Comparison of ENCODE assay signal across 8 cellular contexts in the genomic region with DNA sequence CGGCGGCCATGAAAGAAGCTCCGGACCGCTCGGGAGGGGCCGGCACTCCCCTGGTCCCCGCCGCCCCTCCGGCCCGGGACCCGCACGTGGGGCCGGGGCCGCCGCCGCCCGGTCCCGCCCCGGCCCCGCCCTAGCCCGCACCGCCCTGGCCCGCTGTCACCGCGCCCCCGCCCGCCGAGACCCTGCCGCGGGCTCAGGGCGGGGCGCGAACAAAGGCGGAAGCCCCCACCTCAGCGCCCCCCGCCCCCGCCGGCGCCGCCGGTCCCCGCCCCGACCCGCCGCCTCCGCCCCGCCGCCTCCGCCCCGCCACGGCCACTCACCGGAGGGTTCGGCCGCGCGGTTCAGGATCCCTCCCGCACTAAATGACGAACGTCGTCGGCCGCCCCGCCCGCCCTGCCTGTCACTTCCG. TPM values are rescaled to one million over a fixed set of nuclear protein-coding genes. Genes with fewer than 3 reads are reported as not detected.
DNase-seq lines count a peak whose midpoint lies in the region; ATAC-seq, FAIRE-seq and TF ChIP-seq lines count a peak whose summit lies in the region.

Gene ARHGDIA, minus strand, starts transcription at position 360 of the 409 bp plus-strand sequence. CDS start 1,407 bp downstream, outside the sequence.

- H3K9ac ChIP-seq in GM12878 (ENCODE audit: control insufficient read depth, insufficient read depth, low read length) (peak within 1 kb of the TSS; percentile 97), kidney (ENCODE audit: low read length in 2 of 2) (peak within 1 kb of the TSS; percentile 88 to 92)

- peak within 1 kb of the TSS; percentile 93 for H3K27ac Mint-ChIP-seq in activated CD8-positive, alpha-beta memory T cell treated with anti-CD3 and anti-CD28 coated beads, Interleukin-2, amount 10 ng/mL, durations not matched to agents 7 days and 5 days
- peak within 1 kb of the TSS; percentile 98 for H3K27ac Mint-ChIP-seq in stimulated activated naive CD8-positive, alpha-beta T cell treated with anti-CD3 and anti-CD28 coated beads, Interleukin-15, amount 100 ng/mL, for 72 hours

- H3K9me3 ChIP-seq in GM12878 (replicated peaks; ENCODE audit: control insufficient read depth, insufficient read depth, low read length) = no peaks in the 10 kb centered on the region
- no peaks in the 10 kb centered on the region for H3K9me3 ChIP-seq in kidney (ENCODE audit: control insufficient read depth in 1 of 2, low read length in 2 of 2)

- DNase-seq in activated CD8-positive, alpha-beta memory T cell treated with anti-CD3 and anti-CD28 coated beads, Interleukin-2, amount 10 ng/mL, durations not matched to agents 7 days and 5 days = no peak
- DNase-seq in activated CD8-positive, alpha-beta memory T cell treated with anti-CD3 and anti-CD28 coated beads, Interleukin-2, amount 50 U/mL, for 4 hours = no peak
- no peak for DNase-seq in GM12878 (ENCODE audit: low read depth, low spot score)
- no peak for DNase-seq in kidney
- DNase-seq in stimulated activated naive CD8-positive, alpha-beta T cell treated with anti-CD3 and anti-CD28 coated beads, Interleukin-15, amount 100 ng/mL, for 72 hours = no peak
- no peak for DNase-seq in kidney tubule cell (ENCODE audit: low spot score)

- no peak for TF ChIP-seq RAD21 in GM12878 (IDR thresholded peaks at IDR 0.05; ENCODE audit: insufficient read depth, low read depth, low read length)

- peak within 1 kb of the TSS; percentile 98 for H3K27ac ChIP-seq in GM12878 (ENCODE audit: control insufficient read depth, insufficient read depth)
- H3K27ac ChIP-seq in kidney (ENCODE audit: low read depth in 2 of 2, low read length in 2 of 2) = peak within 1 kb of the TSS; percentile 98 to 99

- no peaks in the 10 kb centered on the region for H3K9me3 Mint-ChIP-seq in activated CD8-positive, alpha-beta memory T cell treated with anti-CD3 and anti-CD28 coated beads, Interleukin-2, amount 10 ng/mL, durations not matched to agents 7 days and 5 days (ENCODE audit: low read depth)
- no peaks in the 10 kb centered on the region for H3K9me3 Mint-ChIP-seq in stimulated activated naive CD8-positive, alpha-beta T cell treated with anti-CD3 and anti-CD28 coated beads, Interleukin-15, amount 100 ng/mL, for 72 hours

- 0 out of 2 replicates have a peak, but pooled peaks cover 3% of the 10 kb centered on the region for H4K20me1 ChIP-seq in GM12878 (ENCODE audit: control insufficient read depth, insufficient read depth)

- peak within 1 kb of the TSS; percentile 69 for H2AFZ ChIP-seq in GM12878 (ENCODE audit: control insufficient read depth, low read depth, low read length)

- SMC1A ChIA-PET in GM12878 (lab: Charles Lee; ENCODE audit: uncharacterized antibody, unreplicated experiment) = no interaction called here

- peak within 1 kb of the TSS; percentile 96 for H3K4me2 ChIP-seq in GM12878 (ENCODE audit: control insufficient read depth, insufficient read depth)

- POLR2A ChIA-PET in GM12878 (lab: Charles Lee) = interaction anchor here (1.1 to 3.5 kb wide), 4 partner anchors 9 to 46 kb away, joined by 3 to 26 read pairs (median 6); partner anchors contain the start of genes ALYREF, ANAPC11, MCRIP1 and PPP1R27

- TF ChIP-seq EP300 in GM12878 (IDR thresholded peaks at IDR 0.05; ENCODE audit: borderline replicate concordance in 1 of 2, control insufficient read depth in 1 of 2, low read depth in 2 of 2, low read length in 2 of 2) = no peak

- no peaks in the 10 kb centered on the region for H3K27me3 ChIP-seq in GM12878 (replicated peaks in 1 of 2; ENCODE audit: control insufficient read depth in 2 of 2, insufficient read depth in 2 of 2, low read length in 1 of 2)

- peaks cover 22% of the 10 kb centered on the region for H3K36me3 Mint-ChIP-seq in activated CD8-positive, alpha-beta memory T cell treated with anti-CD3 and anti-CD28 coated beads, Interleukin-2, amount 10 ng/mL, durations not matched to agents 7 days and 5 days

- CTCF ChIA-PET in activated CD8-positive, alpha-beta memory T cell treated with anti-CD3 and anti-CD28 coated beads, Interleukin-2, amount 10 ng/mL, durations not matched to agents 7 days and 5 days (lab: Charles Lee) = interaction anchor here (0.7 to 3.4 kb wide), 6 partner anchors 10 to 152 kb away, joined by 3 to 16 read pairs (median 6); partner anchors contain the start of genes ALYREF, ANAPC11, CENPX and LRRC45
- CTCF ChIA-PET in GM12878 (lab: Yijun Ruan, JAX) = interaction anchor here (1.1 to 2.4 kb wide), 3 partner anchors 10 to 150 kb away, joined by 5 to 9 read pairs (median 7); partner anchors contain the start of gene P4HB

- peaks cover 40% of the 10 kb centered on the region for H3K4me1 Mint-ChIP-seq in activated CD8-positive, alpha-beta memory T cell treated with anti-CD3 and anti-CD28 coated beads, Interleukin-2, amount 10 ng/mL, durations not matched to agents 7 days and 5 days
- peaks cover 70% of the 10 kb centered on the region for H3K4me1 Mint-ChIP-seq in stimulated activated naive CD8-positive, alpha-beta T cell treated with anti-CD3 and anti-CD28 coated beads, Interleukin-15, amount 100 ng/mL, for 72 hours

- no peaks in the 10 kb centered on the region for H3K27me3 Mint-ChIP-seq in activated CD8-positive, alpha-beta memory T cell treated with anti-CD3 and anti-CD28 coated beads, Interleukin-2, amount 10 ng/mL, durations not matched to agents 7 days and 5 days
- no peaks in the 10 kb centered on the region for H3K27me3 Mint-ChIP-seq in stimulated activated naive CD8-positive, alpha-beta T cell treated with anti-CD3 and anti-CD28 coated beads, Interleukin-15, amount 100 ng/mL, for 72 hours

- under 1% methylated on average over 25 of the region's 65 CpGs for WGBS in GM12878 (ENCODE audit: insufficient coverage, insufficient replicate concordance, low lambda C conversion rate, missing lambda C conversion rate)

- peaks cover 41% of the 10 kb centered on the region for H3K79me2 ChIP-seq in GM12878 (ENCODE audit: control insufficient read depth, insufficient read depth, low read length)

- peak within 1 kb of the TSS; percentile 95 for H3K4me3 ChIP-seq in GM12878
- peak within 1 kb of the TSS; percentile 68 to 88 for H3K4me3 ChIP-seq in kidney (ENCODE audit: low read length in 2 of 2)

- H3K4me1 ChIP-seq in GM12878 (ENCODE audit: control insufficient read depth, insufficient read depth, low read length) (0 out of 2 replicates have a peak, but pooled peaks cover 8% of the 10 kb centered on the region), kidney (ENCODE audit: control insufficient read depth in 1 of 2, insufficient read depth in 1 of 2, low read depth in 1 of 2, low read length in 2 of 2) (peaks cover 27 to 35% of the 10 kb centered on the region in 2 donors)

- BruUV-seq in GM12878 (replicated peaks; lab: Mats Ljungman, UMichigan) = no TSS peak

- FAIRE-seq in GM12878 (lab: Jason Lieb, UNC) (no peak), kidney (lab: Jason Lieb, UNC) (no peak)

- peak within 1 kb of the TSS; percentile 85 for H3K4me3 Mint-ChIP-seq in activated CD8-positive, alpha-beta memory T cell treated with anti-CD3 and anti-CD28 coated beads, Interleukin-2, amount 10 ng/mL, durations not matched to agents 7 days and 5 days
- peak within 1 kb of the TSS; percentile 88 to 95 for H3K4me3 Mint-ChIP-seq in stimulated activated naive CD8-positive, alpha-beta T cell treated with anti-CD3 and anti-CD28 coated beads, Interleukin-15, amount 100 ng/mL, for 72 hours

- peaks cover 0 to 23% of the 10 kb centered on the region in 2 experiments; a peak in 2 of 4 replicates for H3K36me3 ChIP-seq in GM12878 (ENCODE audit: control insufficient read depth in 2 of 2, insufficient read depth in 2 of 2, low read length in 1 of 2)
- peaks cover 0 to 10% of the 10 kb centered on the region in 2 donors for H3K36me3 ChIP-seq in kidney (ENCODE audit: control insufficient read depth in 1 of 2, insufficient read depth in 2 of 2, low read length in 2 of 2)

- in situ Hi-C loops in GM12878 (cut with MboI) = no loop called here

- peak; percentile 68 for ATAC-seq in activated CD8-positive, alpha-beta memory T cell treated with anti-CD3 and anti-CD28 coated beads, Interleukin-2, amount 10 ng/mL, durations not matched to agents 7 days and 5 days
- ATAC-seq in HG03521 (IDR thresholded peaks at IDR 0.05; ENCODE audit: unreplicated experiment) (peak; percentile 21), GM12878 (peak; percentile 45), HG03139 (IDR thresholded peaks at IDR 0.05; ENCODE audit: unreplicated experiment) (no peak)
- peak; percentile 66 for ATAC-seq in stimulated activated naive CD8-positive, alpha-beta T cell treated with anti-CD3 and anti-CD28 coated beads, Interleukin-15, amount 100 ng/mL, for 72 hours

- intact Hi-C loops in GM12878 (cut with micrococcal nuclease; ENCODE audit: unreplicated experiment) = loop anchor here (5.0 kb wide), 1 partner anchor 56 kb away; the partner anchor contains the start of gene MAFG
- intact Hi-C loops in kidney (cut with DNase I) = no loop called here

- no peak for TF ChIP-seq POLR2A in GM12878 (IDR thresholded peaks at IDR 0.05; ENCODE audit: low read depth, low read length)

- TF ChIP-seq CTCF in GM12878 (IDR thresholded peaks at IDR 0.05 in 2 of 3, conservative IDR thresholded peaks at IDR 0.05 in 1 of 3; ENCODE audit: control insufficient read depth in 2 of 3, extremely low read depth in 1 of 3, insufficient read depth in 1 of 3, low read depth in 3 of 3, low read length in 3 of 3) = no peak
- no peak for TF ChIP-seq CTCF in kidney (IDR thresholded peaks at IDR 0.05; ENCODE audit: borderline replicate concordance, extremely low read depth, insufficient read depth)

- RAD21 ChIA-PET in GM12878 (lab: Charles Lee; ENCODE audit: unreplicated experiment) = interaction anchor here (1.1 kb wide), 1 partner anchor 10 kb away, joined by 4 read pairs; no protein-coding TSS in a partner anchor

RNA-seq across cellular contexts. Expression of gene ARHGDIA, which starts in this region (rescaled TPM):
- total RNA-seq in activated CD8-positive, alpha-beta memory T cell treated with anti-CD3 and anti-CD28 coated beads, Interleukin-2, amount 10 ng/mL, durations not matched to agents 7 days and 5 days = 100 to 1,000 TPM; 693 to 725 TPM
- total RNA-seq in GM12878 (2013; cell fraction: nucleolus; rRNA removed) = 115 and 120 TPM in 2 replicates
- total RNA-seq in GM12878 (2014; rRNA removed) = 139 and 180 TPM in 2 replicates
- 124 and 125 TPM in 2 replicates for total RNA-seq in GM12878 (2014; rRNA removed; fragmentation: Illumina TruSeq; extraction: Trizol)
- 538 and 552 TPM in 2 replicates for total RNA-seq in GM12878 (2021)
- polyA plus RNA-seq in GM12878 (2011; ENCODE audit: low read depth) = 219 TPM
- polyA plus RNA-seq in GM12878 (2011; rRNA removed) = 18.6 and 39.5 TPM in 2 replicates
- polyA plus RNA-seq in GM12878 (2011; cell fraction: cytosol; rRNA removed) = 75.8 and 96.8 TPM in 2 replicates
- 178 and 263 TPM in 2 replicates for polyA plus RNA-seq in GM12878 (2011; cell fraction: nucleus; rRNA removed)
- 247 and 301 TPM in 2 replicates for polyA plus RNA-seq in GM12878 (2012)
- 24.3 and 159 TPM in 2 replicates for polyA plus RNA-seq in GM12878 (2014; fragmentation: Illumina TruSeq; extraction: Trizol)
- polyA plus RNA-seq in GM12878 (2014; fragmentation: Nextera tagmentation; extraction: Ambion mirVana) = 10 to 100 TPM; 17.9 to 47.8 TPM
- polyA plus RNA-seq in GM12878 (2014; rRNA removed) = 184 and 246 TPM in 2 replicates
- 100 to 1,000 TPM; 336 to 349 TPM for polyA plus RNA-seq in GM12878 (2016; fragmentation: Nextera tagmentation; extraction: Ambion mirVana)
- polyA minus RNA-seq in GM12878 (2011; rRNA and poly(A)+ RNA removed) = 18.3 and 38.9 TPM in 2 replicates
- polyA minus RNA-seq in GM12878 (2011; cell fraction: cytosol; rRNA and poly(A)+ RNA removed) = 59.9 and 91.7 TPM in 2 replicates
- 72.5 and 108 TPM in 2 replicates for polyA minus RNA-seq in GM12878 (2011; cell fraction: nucleus; rRNA and poly(A)+ RNA removed)
- total RNA-seq in kidney = 453 TPM
- 424 TPM for polyA plus RNA-seq in kidney (ENCODE audit: insufficient read depth, low read depth, low replicate concordance)
